ENCODE assay signal across 3 cellular contexts in the genomic region with DNA sequence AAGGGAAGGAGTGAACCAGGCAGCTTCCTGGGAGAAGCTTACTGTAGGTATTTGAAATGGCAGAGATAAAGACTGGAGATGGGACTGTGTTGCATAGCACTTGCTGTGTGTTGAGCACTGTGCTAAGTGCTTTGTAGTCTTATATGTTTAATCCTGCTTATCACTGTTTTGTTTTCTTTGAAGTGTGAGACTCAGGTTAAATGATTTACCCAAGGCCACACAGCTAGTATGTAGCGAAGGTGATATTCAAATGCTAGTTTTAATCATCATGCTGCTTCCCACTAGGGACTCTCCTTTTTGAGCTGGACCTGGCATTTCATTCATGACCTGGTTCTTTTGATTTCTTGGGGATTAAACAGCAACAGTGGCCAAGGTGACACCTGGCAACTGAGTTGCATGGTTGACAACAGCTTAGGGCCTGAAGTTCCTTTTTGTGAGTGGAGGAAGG.
TF ChIP-seq lines count a peak whose summit lies in the region.

No MANE protein-coding gene starts in this region.

TF ChIP-seq in A549, 52 proteins besides CTCF, POLR2A, EP300 and RAD21:
- no peak for TF ChIP-seq TP53 (CRISPR knock-in tag; IDR thresholded peaks at IDR 0.05)

TF ChIP-seq in HCT116, 20 proteins besides CTCF, POLR2A, EP300 and RAD21:
- TF ChIP-seq, protein P1, sequence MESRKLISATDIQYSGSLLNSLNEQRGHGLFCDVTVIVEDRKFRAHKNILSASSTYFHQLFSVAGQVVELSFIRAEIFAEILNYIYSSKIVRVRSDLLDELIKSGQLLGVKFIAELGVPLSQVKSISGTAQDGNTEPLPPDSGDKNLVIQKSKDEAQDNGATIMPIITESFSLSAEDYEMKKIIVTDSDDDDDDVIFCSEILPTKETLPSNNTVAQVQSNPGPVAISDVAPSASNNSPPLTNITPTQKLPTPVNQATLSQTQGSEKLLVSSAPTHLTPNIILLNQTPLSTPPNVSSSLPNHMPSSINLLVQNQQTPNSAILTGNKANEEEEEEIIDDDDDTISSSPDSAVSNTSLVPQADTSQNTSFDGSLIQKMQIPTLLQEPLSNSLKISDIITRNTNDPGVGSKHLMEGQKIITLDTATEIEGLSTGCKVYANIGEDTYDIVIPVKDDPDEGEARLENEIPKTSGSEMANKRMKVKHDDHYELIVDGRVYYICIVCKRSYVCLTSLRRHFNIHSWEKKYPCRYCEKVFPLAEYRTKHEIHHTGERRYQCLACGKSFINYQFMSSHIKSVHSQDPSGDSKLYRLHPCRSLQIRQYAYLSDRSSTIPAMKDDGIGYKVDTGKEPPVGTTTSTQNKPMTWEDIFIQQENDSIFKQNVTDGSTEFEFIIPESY (IDR thresholded peaks at IDR 0.05; ENCODE audit: extremely low read depth, insufficient replicate concordance, low read length), result peak; percentile 14
- TF ChIP-seq SP1 (IDR thresholded peaks at IDR 0.05; ENCODE audit: low read depth), result no peak
- no peak for TF ChIP-seq EZH2 (IDR thresholded peaks at IDR 0.05)
- peak; percentile 85 for TF ChIP-seq TCF7L2 (IDR thresholded peaks at IDR 0.05; ENCODE audit: borderline replicate concordance, extremely low read depth, insufficient read depth, insufficient read length)

TF ChIP-seq in WTC11, 78 proteins besides CTCF, POLR2A, EP300 and RAD21 (continued from another document):
- TF ChIP-seq SOX15 (CRISPR knock-in tag; IDR thresholded peaks at IDR 0.05), result no peak
- TF ChIP-seq, protein P2, sequence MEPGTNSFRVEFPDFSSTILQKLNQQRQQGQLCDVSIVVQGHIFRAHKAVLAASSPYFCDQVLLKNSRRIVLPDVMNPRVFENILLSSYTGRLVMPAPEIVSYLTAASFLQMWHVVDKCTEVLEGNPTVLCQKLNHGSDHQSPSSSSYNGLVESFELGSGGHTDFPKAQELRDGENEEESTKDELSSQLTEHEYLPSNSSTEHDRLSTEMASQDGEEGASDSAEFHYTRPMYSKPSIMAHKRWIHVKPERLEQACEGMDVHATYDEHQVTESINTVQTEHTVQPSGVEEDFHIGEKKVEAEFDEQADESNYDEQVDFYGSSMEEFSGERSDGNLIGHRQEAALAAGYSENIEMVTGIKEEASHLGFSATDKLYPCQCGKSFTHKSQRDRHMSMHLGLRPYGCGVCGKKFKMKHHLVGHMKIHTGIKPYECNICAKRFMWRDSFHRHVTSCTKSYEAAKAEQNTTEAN (CRISPR knock-in tag; IDR thresholded peaks at IDR 0.05), result no peak
- no peak for TF ChIP-seq ZNF396 (CRISPR knock-in tag; IDR thresholded peaks at IDR 0.05; ENCODE audit: borderline replicate concordance)
- TF ChIP-seq, protein P3, sequence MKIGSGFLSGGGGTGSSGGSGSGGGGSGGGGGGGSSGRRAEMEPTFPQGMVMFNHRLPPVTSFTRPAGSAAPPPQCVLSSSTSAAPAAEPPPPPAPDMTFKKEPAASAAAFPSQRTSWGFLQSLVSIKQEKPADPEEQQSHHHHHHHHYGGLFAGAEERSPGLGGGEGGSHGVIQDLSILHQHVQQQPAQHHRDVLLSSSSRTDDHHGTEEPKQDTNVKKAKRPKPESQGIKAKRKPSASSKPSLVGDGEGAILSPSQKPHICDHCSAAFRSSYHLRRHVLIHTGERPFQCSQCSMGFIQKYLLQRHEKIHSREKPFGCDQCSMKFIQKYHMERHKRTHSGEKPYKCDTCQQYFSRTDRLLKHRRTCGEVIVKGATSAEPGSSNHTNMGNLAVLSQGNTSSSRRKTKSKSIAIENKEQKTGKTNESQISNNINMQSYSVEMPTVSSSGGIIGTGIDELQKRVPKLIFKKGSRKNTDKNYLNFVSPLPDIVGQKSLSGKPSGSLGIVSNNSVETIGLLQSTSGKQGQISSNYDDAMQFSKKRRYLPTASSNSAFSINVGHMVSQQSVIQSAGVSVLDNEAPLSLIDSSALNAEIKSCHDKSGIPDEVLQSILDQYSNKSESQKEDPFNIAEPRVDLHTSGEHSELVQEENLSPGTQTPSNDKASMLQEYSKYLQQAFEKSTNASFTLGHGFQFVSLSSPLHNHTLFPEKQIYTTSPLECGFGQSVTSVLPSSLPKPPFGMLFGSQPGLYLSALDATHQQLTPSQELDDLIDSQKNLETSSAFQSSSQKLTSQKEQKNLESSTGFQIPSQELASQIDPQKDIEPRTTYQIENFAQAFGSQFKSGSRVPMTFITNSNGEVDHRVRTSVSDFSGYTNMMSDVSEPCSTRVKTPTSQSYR (CRISPR knock-in tag; IDR thresholded peaks at IDR 0.05), result no peak
- TF ChIP-seq NFE2L1 (CRISPR knock-in tag; IDR thresholded peaks at IDR 0.05), result no peak
- no peak for TF ChIP-seq MYBL2 (CRISPR knock-in tag; IDR thresholded peaks at IDR 0.05)
- TF ChIP-seq, protein P4, sequence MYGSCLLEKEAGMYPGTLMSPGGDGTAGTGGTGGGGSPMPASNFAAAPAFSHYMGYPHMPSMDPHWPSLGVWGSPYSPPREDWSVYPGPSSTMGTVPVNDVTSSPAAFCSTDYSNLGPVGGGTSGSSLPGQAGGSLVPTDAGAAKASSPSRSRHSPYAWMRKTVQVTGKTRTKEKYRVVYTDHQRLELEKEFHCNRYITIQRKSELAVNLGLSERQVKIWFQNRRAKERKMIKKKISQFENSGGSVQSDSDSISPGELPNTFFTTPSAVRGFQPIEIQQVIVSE (CRISPR knock-in tag; IDR thresholded peaks at IDR 0.05; ENCODE audit: borderline replicate concordance), result no peak
- no peak for TF ChIP-seq ESRRA (CRISPR knock-in tag; IDR thresholded peaks at IDR 0.05; ENCODE audit: borderline replicate concordance)
- TF ChIP-seq NR1H2 (CRISPR knock-in tag; IDR thresholded peaks at IDR 0.05), result no peak
- TF ChIP-seq, protein P5, sequence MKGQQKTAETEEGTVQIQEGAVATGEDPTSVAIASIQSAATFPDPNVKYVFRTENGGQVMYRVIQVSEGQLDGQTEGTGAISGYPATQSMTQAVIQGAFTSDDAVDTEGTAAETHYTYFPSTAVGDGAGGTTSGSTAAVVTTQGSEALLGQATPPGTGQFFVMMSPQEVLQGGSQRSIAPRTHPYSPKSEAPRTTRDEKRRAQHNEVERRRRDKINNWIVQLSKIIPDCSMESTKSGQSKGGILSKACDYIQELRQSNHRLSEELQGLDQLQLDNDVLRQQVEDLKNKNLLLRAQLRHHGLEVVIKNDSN (CRISPR knock-in tag; IDR thresholded peaks at IDR 0.05), result no peak
- TF ChIP-seq, protein P6, sequence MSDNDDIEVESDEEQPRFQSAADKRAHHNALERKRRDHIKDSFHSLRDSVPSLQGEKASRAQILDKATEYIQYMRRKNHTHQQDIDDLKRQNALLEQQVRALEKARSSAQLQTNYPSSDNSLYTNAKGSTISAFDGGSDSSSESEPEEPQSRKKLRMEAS (CRISPR knock-in tag; IDR thresholded peaks at IDR 0.05), result no peak
- TF ChIP-seq ZNF232 (CRISPR knock-in tag; IDR thresholded peaks at IDR 0.05), result no peak
- no peak for TF ChIP-seq ELF4 (CRISPR knock-in tag; IDR thresholded peaks at IDR 0.05; ENCODE audit: low read depth)
- TF ChIP-seq SMAD3 (CRISPR knock-in tag; IDR thresholded peaks at IDR 0.05; ENCODE audit: borderline replicate concordance), result no peak
- TF ChIP-seq MXD4 (CRISPR knock-in tag; IDR thresholded peaks at IDR 0.05; ENCODE audit: borderline replicate concordance), result no peak
- TF ChIP-seq ETV6 (CRISPR knock-in tag; IDR thresholded peaks at IDR 0.05), result no peak
- no peak for TF ChIP-seq SP1 (CRISPR knock-in tag; conservative IDR thresholded peaks at IDR 0.05)
- TF ChIP-seq, protein P7, sequence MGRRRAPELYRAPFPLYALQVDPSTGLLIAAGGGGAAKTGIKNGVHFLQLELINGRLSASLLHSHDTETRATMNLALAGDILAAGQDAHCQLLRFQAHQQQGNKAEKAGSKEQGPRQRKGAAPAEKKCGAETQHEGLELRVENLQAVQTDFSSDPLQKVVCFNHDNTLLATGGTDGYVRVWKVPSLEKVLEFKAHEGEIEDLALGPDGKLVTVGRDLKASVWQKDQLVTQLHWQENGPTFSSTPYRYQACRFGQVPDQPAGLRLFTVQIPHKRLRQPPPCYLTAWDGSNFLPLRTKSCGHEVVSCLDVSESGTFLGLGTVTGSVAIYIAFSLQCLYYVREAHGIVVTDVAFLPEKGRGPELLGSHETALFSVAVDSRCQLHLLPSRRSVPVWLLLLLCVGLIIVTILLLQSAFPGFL (CRISPR knock-in tag; IDR thresholded peaks at IDR 0.05; ENCODE audit: borderline replicate concordance), result no peak
